ENCODE assay signal across 12 cellular contexts in the genomic region with DNA sequence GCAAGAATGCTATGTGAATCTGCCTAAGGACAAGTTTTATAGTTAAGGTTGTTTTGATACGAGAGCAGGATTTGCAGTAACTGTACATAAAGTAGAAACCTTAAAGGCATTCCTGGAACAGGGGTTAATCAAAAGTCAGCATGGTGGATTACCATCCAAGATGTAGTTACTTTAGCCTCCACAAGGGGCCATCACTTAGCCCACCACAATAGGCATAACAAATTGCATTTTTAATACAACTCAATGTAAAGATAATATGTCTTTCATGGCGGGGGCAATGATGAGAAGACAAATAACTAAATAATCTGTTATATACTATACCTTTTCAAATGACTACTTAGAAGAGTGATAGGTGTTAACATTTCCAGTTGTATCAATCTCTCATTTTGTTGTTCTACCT.
DNase-seq lines count a peak whose midpoint lies in the region; TF ChIP-seq lines count a peak whose summit lies in the region.
"Had no signal": no experiment of that assay in that cellular context is flagged by ENCODE, and none has a peak within 500 bp of the region (broad histone marks: within the 10 kb centered on the region; RNA-seq: fewer than 3 reads in every experiment).

No MANE protein-coding gene starts in this region.

- H3K9me3 Mint-ChIP-seq in activated T-cell treated with anti-CD3 and anti-CD28 coated beads, Interleukin-2, amount 50 U/mL, for 24 hours: peaks cover 6% of the 10 kb centered on the region

- H3F3A ChIP-seq in neural cell (ENCODE audit: insufficient read depth, low read length, poor library complexity, severe bottlenecking): no peaks in the 10 kb centered on the region

- TF ChIP-seq CTCF in GM12872 (IDR thresholded peaks at IDR 0.05; ENCODE audit: insufficient read depth, low read depth, low read length): peak; percentile 35; the same call in 1 of the 3 replicates
- TF ChIP-seq CTCF in brain microvascular endothelial cell (IDR thresholded peaks at IDR 0.05; ENCODE audit: low read depth, low read length, missing control alignments): peak; percentile 53
- peak; percentile 18 for TF ChIP-seq CTCF in neural cell (IDR thresholded peaks at IDR 0.05; ENCODE audit: poor library complexity, severe bottlenecking)
- TF ChIP-seq CTCF in stomach (IDR thresholded peaks at IDR 0.05): no peak

- no peaks in the 10 kb centered on the region for H4K20me1 ChIP-seq in neural cell (ENCODE audit: insufficient read depth)

- TF ChIP-seq POLR2A in stomach (IDR thresholded peaks at IDR 0.05): no peak

- H3K27ac ChIP-seq in brain microvascular endothelial cell (no peak overlapping the region), neural cell (ENCODE audit: low read length) (no peak overlapping the region), stomach (no peak overlapping the region)
- H3K27ac ChIP-seq: skin epidermis, vagina had no signal

- H3K27me3 ChIP-seq in brain microvascular endothelial cell (replicated peaks) (no peaks in the 10 kb centered on the region), neural cell (ENCODE audit: insufficient read depth, low read depth, low read length) (no peaks in the 10 kb centered on the region), stomach (no peaks in the 10 kb centered on the region)
- H3K27me3 ChIP-seq: vagina had no signal

- in situ Hi-C loops in KBM-7 (cut with MboI; ENCODE audit: low pct_unique_long_range_greater_than_20kb, low sequenced_read_pairs): no loop called here
- in situ Hi-C loops in brain microvascular endothelial cell (cut with HindIII; ENCODE audit: low pct_ligation_motif_present, low sequenced_read_pairs): no loop called here

- no peak overlapping the region for H3K4me3 ChIP-seq in brain microvascular endothelial cell (ENCODE audit: low read depth, low read length)
- no peak overlapping the region for H3K4me3 ChIP-seq in neural cell (ENCODE audit: low read length)
- no peak overlapping the region for H3K4me3 ChIP-seq in stomach
- H3K4me3 ChIP-seq: skin epidermis, vagina had no signal

- no peak overlapping the region for H3K4me3 Mint-ChIP-seq in activated T-cell treated with anti-CD3 and anti-CD28 coated beads, Interleukin-2, amount 50 U/mL, for 24 hours
- H3K4me3 Mint-ChIP-seq: activated naive CD4-positive, alpha-beta T cell treated with anti-CD3 and anti-CD28 coated beads for 36 hours had no signal

- H3K4me2 ChIP-seq in neural cell (ENCODE audit: low read length): no peak overlapping the region

- TF ChIP-seq EP300 in neural cell (conservative IDR thresholded peaks at IDR 0.05; ENCODE audit: poor library complexity, severe bottlenecking) (no peak), stomach (IDR thresholded peaks at IDR 0.05) (no peak)

- no peak overlapping the region for H3K9ac ChIP-seq in neural cell (ENCODE audit: low read length)

- 87 to 95% (median 91%) methylated on average over 2 of the region's 2 CpGs for WGBS in stomach, 5 donors

- intact Hi-C loops in stomach (cut with DNase I; ENCODE audit: low total_unique reads): no loop called here

- no peaks in the 10 kb centered on the region for H3K36me3 Mint-ChIP-seq in activated T-cell treated with anti-CD3 and anti-CD28 coated beads, Interleukin-2, amount 50 U/mL, for 24 hours (ENCODE audit: low read depth)

- H3K36me3 ChIP-seq in brain microvascular endothelial cell (replicated peaks) (no peaks in the 10 kb centered on the region), neural cell (ENCODE audit: insufficient read depth, low read length) (no peaks in the 10 kb centered on the region), stomach (no peaks in the 10 kb centered on the region)
- H3K36me3 ChIP-seq: vagina had no signal

- H3K4me1 ChIP-seq in stomach: no peaks in the 10 kb centered on the region
- H3K4me1 ChIP-seq: vagina had no signal

- no peak overlapping the region for H2AFZ ChIP-seq in neural cell (ENCODE audit: low read depth, low read length)

- no peaks in the 10 kb centered on the region for H3K4me1 Mint-ChIP-seq in activated T-cell treated with anti-CD3 and anti-CD28 coated beads, Interleukin-2, amount 50 U/mL, for 24 hours (ENCODE audit: low read depth)

- no peaks in the 10 kb centered on the region for H3K9me2 ChIP-seq in neural cell (ENCODE audit: insufficient read depth, low read length)

- DNase-seq in KBM-7 (peak; percentile 2), brain microvascular endothelial cell (no peak), stomach (no peak)
- DNase-seq in activated T-cell treated with anti-CD3 and anti-CD28 coated beads, Interleukin-2, amount 50 U/mL, for 24 hours: no peak
- DNase-seq in stimulated activated CD4-positive, alpha-beta T cell treated with anti-CD3 and anti-CD28 coated beads, Interleukin-2, amount 100 ng/mL, for 24 hours: no peak
- DNase-seq: activated naive CD4-positive, alpha-beta T cell treated with anti-CD3 and anti-CD28 coated beads for 36 hours; NCI-H1092; NCI-H526 had no signal

- no peaks in the 10 kb centered on the region for H3K79me2 ChIP-seq in neural cell (replicated peaks; ENCODE audit: insufficient read depth, low read length)

- TF ChIP-seq RAD21 in neural cell (conservative IDR thresholded peaks at IDR 0.05): no peak

- no peaks in the 10 kb centered on the region for H3K27me3 Mint-ChIP-seq in activated T-cell treated with anti-CD3 and anti-CD28 coated beads, Interleukin-2, amount 50 U/mL, for 24 hours

- no peak overlapping the region for H3K27ac Mint-ChIP-seq in activated T-cell treated with anti-CD3 and anti-CD28 coated beads, Interleukin-2, amount 50 U/mL, for 24 hours
- H3K27ac Mint-ChIP-seq: activated naive CD4-positive, alpha-beta T cell treated with anti-CD3 and anti-CD28 coated beads for 36 hours had no signal

- H3K9me3 ChIP-seq in neural cell (ENCODE audit: low read length) (no peaks in the 10 kb centered on the region), stomach (peaks cover 0 to 8% (median 2%) of the 10 kb centered on the region in 4 donors)
- H3K9me3 ChIP-seq: vagina had no signal

TF ChIP-seq in neural cell, 6 proteins besides CTCF, POLR2A, EP300 and RAD21:
- TF ChIP-seq POLR2AphosphoS5 (IDR thresholded peaks at IDR 0.05): no peak
- TF ChIP-seq SMC3 (conservative IDR thresholded peaks at IDR 0.05; ENCODE audit: poor library complexity): no peak
- TF ChIP-seq EZH2 (IDR thresholded peaks at IDR 0.05; ENCODE audit: borderline replicate concordance, insufficient read depth, low read length, poor library complexity, severe bottlenecking): no peak
- TF ChIP-seq MXI1 (conservative IDR thresholded peaks at IDR 0.05; ENCODE audit: poor library complexity, severe bottlenecking): no peak
- TF ChIP-seq TAF1 (IDR thresholded peaks at IDR 0.05; ENCODE audit: low read depth): no peak
- TF ChIP-seq, protein P1, sequence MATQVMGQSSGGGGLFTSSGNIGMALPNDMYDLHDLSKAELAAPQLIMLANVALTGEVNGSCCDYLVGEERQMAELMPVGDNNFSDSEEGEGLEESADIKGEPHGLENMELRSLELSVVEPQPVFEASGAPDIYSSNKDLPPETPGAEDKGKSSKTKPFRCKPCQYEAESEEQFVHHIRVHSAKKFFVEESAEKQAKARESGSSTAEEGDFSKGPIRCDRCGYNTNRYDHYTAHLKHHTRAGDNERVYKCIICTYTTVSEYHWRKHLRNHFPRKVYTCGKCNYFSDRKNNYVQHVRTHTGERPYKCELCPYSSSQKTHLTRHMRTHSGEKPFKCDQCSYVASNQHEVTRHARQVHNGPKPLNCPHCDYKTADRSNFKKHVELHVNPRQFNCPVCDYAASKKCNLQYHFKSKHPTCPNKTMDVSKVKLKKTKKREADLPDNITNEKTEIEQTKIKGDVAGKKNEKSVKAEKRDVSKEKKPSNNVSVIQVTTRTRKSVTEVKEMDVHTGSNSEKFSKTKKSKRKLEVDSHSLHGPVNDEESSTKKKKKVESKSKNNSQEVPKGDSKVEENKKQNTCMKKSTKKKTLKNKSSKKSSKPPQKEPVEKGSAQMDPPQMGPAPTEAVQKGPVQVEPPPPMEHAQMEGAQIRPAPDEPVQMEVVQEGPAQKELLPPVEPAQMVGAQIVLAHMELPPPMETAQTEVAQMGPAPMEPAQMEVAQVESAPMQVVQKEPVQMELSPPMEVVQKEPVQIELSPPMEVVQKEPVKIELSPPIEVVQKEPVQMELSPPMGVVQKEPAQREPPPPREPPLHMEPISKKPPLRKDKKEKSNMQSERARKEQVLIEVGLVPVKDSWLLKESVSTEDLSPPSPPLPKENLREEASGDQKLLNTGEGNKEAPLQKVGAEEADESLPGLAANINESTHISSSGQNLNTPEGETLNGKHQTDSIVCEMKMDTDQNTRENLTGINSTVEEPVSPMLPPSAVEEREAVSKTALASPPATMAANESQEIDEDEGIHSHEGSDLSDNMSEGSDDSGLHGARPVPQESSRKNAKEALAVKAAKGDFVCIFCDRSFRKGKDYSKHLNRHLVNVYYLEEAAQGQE (IDR thresholded peaks at IDR 0.05; ENCODE audit: borderline replicate concordance): no peak

Comparison
In these comparisons a context has a peak if more than half of its experiments do, and no peak if none do; other contexts are left out.
1. CTCF ChIP-seq: peak in GM12872 (single experiment), brain microvascular endothelial cell (single experiment) and neural cell (single experiment); none in stomach (0 of 7).